ENCODE assay signal across 28 cellular contexts in the genomic region with DNA sequence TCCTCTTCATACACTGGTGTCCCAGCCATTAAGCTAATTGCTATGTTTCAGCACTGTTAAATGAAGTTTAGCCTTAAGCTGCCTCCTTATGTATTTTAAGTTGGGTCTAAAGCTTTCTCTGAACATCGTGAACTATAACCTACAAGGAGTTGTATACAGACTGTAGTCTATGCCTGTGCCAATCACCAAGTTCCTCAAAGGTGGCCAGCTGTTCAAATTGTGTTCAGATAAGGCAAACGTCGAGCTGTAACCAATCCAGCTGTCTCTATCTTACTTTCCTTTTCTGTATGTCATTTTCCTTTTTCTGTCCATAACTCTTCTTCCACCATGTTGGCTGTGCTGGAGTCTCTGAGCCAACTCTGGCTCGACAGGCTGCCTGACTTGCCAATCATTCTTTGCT.
DNase-seq lines count a peak whose midpoint lies in the region; ATAC-seq and TF ChIP-seq lines count a peak whose summit lies in the region.
"Had no signal": no experiment of that assay in that cellular context is flagged by ENCODE, and none has a peak within 500 bp of the region (broad histone marks: within the 10 kb centered on the region; RNA-seq: fewer than 3 reads in every experiment).

No MANE protein-coding gene starts in this region.

- peak overlapping the region in 4 of 11 experiments; percentile 1 to 50 (median 32); a peak in 4 of 22 replicates for H3K27ac ChIP-seq in BLaER1 treated with 17β-estradiol and CSF1 and Interleukin-3, amounts not matched to agents 10 nM and 100 nM
- H3K27ac ChIP-seq in SJCRH30, result 0 out of 2 replicates have a peak overlapping the region, but pooled peaks have one; percentile 1
- H3K27ac ChIP-seq: gastrocnemius medialis, suprapubic skin, uterus had no signal

- ATAC-seq in HG02759 (IDR thresholded peaks at IDR 0.05; ENCODE audit: unreplicated experiment), result peak; percentile 46
- no peak for ATAC-seq in GM21381 (IDR thresholded peaks at IDR 0.05; ENCODE audit: unreplicated experiment)
- ATAC-seq: activated CD4-positive, alpha-beta T cell treated with anti-CD3 and anti-CD28 coated beads for 36 hours; esophagus mucosa; gastrocnemius medialis; K562; T-cell had no signal

- no peaks in the 10 kb centered on the region for H4K20me1 ChIP-seq in BLaER1 treated with 17β-estradiol and CSF1 and Interleukin-3, amounts not matched to agents 10 nM and 100 nM

- no peak for TF ChIP-seq CTCF in nephron (IDR thresholded peaks at IDR 0.05; ENCODE audit: unreplicated experiment in 3 of 3)

- H3K9ac ChIP-seq in BLaER1 treated with 17β-estradiol and CSF1 and Interleukin-3, amounts not matched to agents 10 nM and 100 nM, result no peak overlapping the region

- peaks cover 43% of the 10 kb centered on the region for H3K4me1 Mint-ChIP-seq in nephron
- H3K4me1 Mint-ChIP-seq: activated CD4-positive, alpha-beta T cell treated with anti-CD3 and anti-CD28 coated beads for 36 hours; immature natural killer cell had no signal

- H3K27me3 Mint-ChIP-seq in nephron (ENCODE audit: low read depth), result no peaks in the 10 kb centered on the region
- H3K27me3 Mint-ChIP-seq: activated CD4-positive, alpha-beta T cell treated with anti-CD3 and anti-CD28 coated beads for 36 hours; T-cell had no signal

- H3K9me3 Mint-ChIP-seq in nephron, result no peaks in the 10 kb centered on the region
- H3K9me3 Mint-ChIP-seq: T-cell had no signal

- no peaks in the 10 kb centered on the region for H3K27me3 ChIP-seq in BLaER1 treated with 17β-estradiol and CSF1 and Interleukin-3, amounts not matched to agents 10 nM and 100 nM
- H3K27me3 ChIP-seq in SJCRH30, result no peaks in the 10 kb centered on the region
- H3K27me3 ChIP-seq: gastrocnemius medialis, MG63, suprapubic skin, uterus had no signal

- H3K4me2 ChIP-seq in BLaER1 treated with 17β-estradiol and CSF1 and Interleukin-3, amounts not matched to agents 10 nM and 100 nM, result peak overlapping the region; percentile 11 to 68 (median 52); a peak in 19 of 22 replicates

- H3K27ac Mint-ChIP-seq in nephron, result peak overlapping the region; percentile 24 to 63 (median 30)
- H3K27ac Mint-ChIP-seq: activated CD4-positive, alpha-beta T cell treated with anti-CD3 and anti-CD28 coated beads for 36 hours; immature natural killer cell; naive thymus-derived CD4-positive, alpha-beta T cell; T-cell had no signal

- DNase-seq in SJCRH30 (peak; percentile 32 to 52), T-helper 9 cell (no peak), RKO (ENCODE audit: low spot score) (no peak), GM19238 (ENCODE audit: insufficient read length, low spot score) (no peak)
- DNase-seq: activated CD4-positive, alpha-beta T cell treated with anti-CD3 and anti-CD28 coated beads for 36 hours; activated CD8-positive, alpha-beta memory T cell treated with anti-CD3 and anti-CD28 coated beads for 24 hours; activated T-cell treated with anti-CD3 and anti-CD28 coated beads, Interleukin-2, amount 50 U/mL, for 1 hour; effector memory CD4-positive, alpha-beta T cell; gastrocnemius medialis; H7; hippocampal formation; immature natural killer cell; MG63; naive thymus-derived CD4-positive, alpha-beta T cell; NCI-H1417 treated with DMSO at 0.1 percent for 48 hours; NCI-H446 treated with DMSO at 0.1 percent for 48 hours; SIG-M5; small intestine; stimulated activated CD4-positive, alpha-beta T cell treated with anti-CD3 and anti-CD28 coated beads, Interleukin-2, amount 100 ng/mL, for 24 hours; T-cell; uterus had no signal

- no peaks in the 10 kb centered on the region for H3K36me3 Mint-ChIP-seq in nephron (ENCODE audit: low read depth)
- H3K36me3 Mint-ChIP-seq: immature natural killer cell; naive thymus-derived CD4-positive, alpha-beta T cell; T-cell had no signal

- H3K36me3 ChIP-seq in BLaER1 treated with 17β-estradiol and CSF1 and Interleukin-3, amounts not matched to agents 10 nM and 100 nM, result no peaks in the 10 kb centered on the region
- no peaks in the 10 kb centered on the region for H3K36me3 ChIP-seq in SJCRH30
- H3K36me3 ChIP-seq: gastrocnemius medialis, MG63, suprapubic skin, uterus had no signal

- peaks cover 0 to 10% (median 0%) of the 10 kb centered on the region in 11 experiments; a peak in 3 of 22 replicates for H3K9me3 ChIP-seq in BLaER1 treated with 17β-estradiol and CSF1 and Interleukin-3, amounts not matched to agents 10 nM and 100 nM (replicated peaks in 1 of 11)
- no peaks in the 10 kb centered on the region for H3K9me3 ChIP-seq in SJCRH30 (replicated peaks)
- H3K9me3 ChIP-seq: gastrocnemius medialis, MG63, suprapubic skin, uterus had no signal

- no peak overlapping the region for H3K4me3 ChIP-seq in BLaER1 treated with 17β-estradiol and CSF1 and Interleukin-3, amounts not matched to agents 10 nM and 100 nM
- H3K4me3 ChIP-seq in SJCRH30, result no peak overlapping the region
- H3K4me3 ChIP-seq: gastrocnemius medialis, K562, MG63, suprapubic skin, uterus had no signal

- peaks cover 39 to 55% (median 45%) of the 10 kb centered on the region in 10 experiments for H3K4me1 ChIP-seq in BLaER1 treated with 17β-estradiol and CSF1 and Interleukin-3, amounts not matched to agents 10 nM and 100 nM
- H3K4me1 ChIP-seq in SJCRH30, result peaks cover 38% of the 10 kb centered on the region
- H3K4me1 ChIP-seq: gastrocnemius medialis, suprapubic skin, uterus had no signal

- no peak overlapping the region for H3K4me3 Mint-ChIP-seq in nephron
- H3K4me3 Mint-ChIP-seq: activated CD4-positive, alpha-beta T cell treated with anti-CD3 and anti-CD28 coated beads for 36 hours; immature natural killer cell; naive thymus-derived CD4-positive, alpha-beta T cell; T-cell had no signal

Comparison
In these comparisons a context has a peak if more than half of its experiments do, and no peak if none do; other contexts are left out.
1. DNase-seq: peak in SJCRH30 (2 of 2); none in T-helper 9 cell (single experiment), RKO (single experiment) and GM19238 (single experiment).